In the genomic region with DNA sequence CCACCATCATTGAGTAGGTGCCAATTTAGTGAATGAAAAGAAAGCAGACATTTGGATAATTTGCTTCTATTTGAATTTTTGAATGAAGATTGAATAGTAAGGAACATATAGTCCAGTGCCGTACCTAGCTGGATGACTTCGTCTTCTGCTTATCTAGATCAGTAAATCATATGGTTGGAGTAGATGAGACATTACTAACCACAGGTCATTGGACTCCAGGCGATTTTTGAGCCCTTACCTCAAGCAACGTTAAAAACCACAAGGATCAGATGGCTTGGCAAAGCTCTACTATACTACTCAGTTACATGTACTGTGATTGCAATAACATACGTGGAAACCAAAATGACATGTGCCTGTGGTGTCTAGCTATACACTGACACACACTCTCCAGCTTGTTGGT, we compare ENCODE assay signal across 10 cellular contexts. TPM values are rescaled to one million over a fixed set of nuclear protein-coding genes. Genes with fewer than 3 reads are reported as not detected.
A peak's percentile ranks its signal among the peaks of the same experiment; 100 is the strongest.
DNase-seq lines count a peak whose midpoint lies in the region; ATAC-seq, FAIRE-seq and TF ChIP-seq lines count a peak whose summit lies in the region.
"Had no signal": no experiment of that assay in that cellular context is flagged by ENCODE, and none has a peak within 500 bp of the region (broad histone marks: within the 10 kb centered on the region; RNA-seq: fewer than 3 reads in every experiment).

No MANE protein-coding gene starts in this region.

- H3K36me3 ChIP-seq in BLaER1, result no peaks in the 10 kb centered on the region
- H3K36me3 ChIP-seq in stomach, result no peaks in the 10 kb centered on the region
- H3K36me3 ChIP-seq: esophagus squamous epithelium had no signal

- H3K27me3 ChIP-seq in BLaER1, result no peaks in the 10 kb centered on the region
- H3K27me3 ChIP-seq in stomach, result no peaks in the 10 kb centered on the region
- H3K27me3 ChIP-seq: esophagus squamous epithelium had no signal

- CTCF ChIA-PET in activated B cell treated with CpG ODN at 0.5 μM for 24 hours (lab: Charles Lee), result interaction anchor here (1.1 to 4.4 kb wide), 4 partner anchors 14 to 149 kb away, joined by 3 to 24 read pairs (median 12); a partner anchor contains a TSS

- H3K27ac Mint-ChIP-seq in activated B cell treated with CpG ODN at 0.5 μM for 24 hours (no peak overlapping the region), immature natural killer cell (peak overlapping the region in 4 of 6 donors; percentile 6 to 88 (median 47))

- H3K4me1 ChIP-seq in BLaER1 (peaks cover 36% of the 10 kb centered on the region), stomach (peaks cover 22 to 40% (median 29%) of the 10 kb centered on the region in 4 donors)

- TF ChIP-seq POLR2A in H54 (IDR thresholded peaks at IDR 0.05; ENCODE audit: low read depth, low read length) (no peak), stomach (IDR thresholded peaks at IDR 0.05) (no peak)

- intact Hi-C loops in activated B cell treated with CpG ODN at 0.5 μM for 24 hours (cut with micrococcal nuclease), result no loop called here
- intact Hi-C loops in stomach (cut with DNase I; ENCODE audit: low total_unique reads), result no loop called here

- H3K4me2 ChIP-seq in BLaER1, result peak overlapping the region; percentile 68

- DNase-seq in H54 (ENCODE audit: insufficient read length, low spot score) (no peak), activated B cell treated with CpG ODN at 0.5 μM for 24 hours (no peak), immature natural killer cell (no peak), stomach (no peak), NCI-H1105 treated with DMSO at 0.1 percent for 48 hours (lab: John Stamatoyannopoulos, UW) (no peak)
- DNase-seq in activated CD4-positive, CD25-positive, alpha-beta regulatory T cell treated with anti-CD3 and anti-CD28 coated beads, Interleukin-2, amount 50 U/mL, for 72 hours, result no peak
- DNase-seq: esophagus squamous epithelium had no signal

- H3K4me3 Mint-ChIP-seq in activated B cell treated with CpG ODN at 0.5 μM for 24 hours, result peak overlapping the region; percentile 99
- peak overlapping the region; percentile 15 to 96 (median 86) for H3K4me3 Mint-ChIP-seq in immature natural killer cell

- 73 to 85% (median 75%) methylated on average over 5 of the region's 5 CpGs for WGBS in stomach, 5 donors

- peaks cover 6% of the 10 kb centered on the region for H3K36me3 Mint-ChIP-seq in activated B cell treated with CpG ODN at 0.5 μM for 24 hours (ENCODE audit: low read depth)
- peaks cover 0 to 3% (median 0%) of the 10 kb centered on the region in 3 donors for H3K36me3 Mint-ChIP-seq in immature natural killer cell

- H4K20me1 ChIP-seq in BLaER1, result peaks cover 18% of the 10 kb centered on the region

- peak; percentile 88 for FAIRE-seq in H54 (lab: Jason Lieb, UNC)

- ATAC-seq in activated B cell treated with CpG ODN at 0.5 μM for 24 hours (ENCODE audit: low read depth), result no peak
- ATAC-seq in GM19455 (IDR thresholded peaks at IDR 0.05; ENCODE audit: unreplicated experiment), result no peak

- H3K27me3 Mint-ChIP-seq in activated B cell treated with CpG ODN at 0.5 μM for 24 hours, result peaks cover 3% of the 10 kb centered on the region
- peaks cover 3 to 10% (median 3%) of the 10 kb centered on the region in 3 donors for H3K27me3 Mint-ChIP-seq in immature natural killer cell (ENCODE audit: low read depth in 3 of 3)

- H3K4me1 Mint-ChIP-seq in activated B cell treated with CpG ODN at 0.5 μM for 24 hours (peaks cover 39% of the 10 kb centered on the region), immature natural killer cell (peaks cover 21 to 40% of the 10 kb centered on the region in 2 donors)

- no peak overlapping the region for H3K4me3 ChIP-seq in BLaER1
- H3K4me3 ChIP-seq in stomach, result peak overlapping the region in 1 of 4 donors; percentile 70

- POLR2A ChIA-PET in activated B cell treated with CpG ODN at 0.5 μM for 24 hours (lab: Charles Lee), result interaction anchor here (0.6 to 2.4 kb wide), 2 partner anchors 36 to 100 kb away, joined by 5 to 11 read pairs; a partner anchor contains a TSS

- no peak for TF ChIP-seq CTCF in activated B cell treated with CpG ODN at 0.5 μM for 24 hours (IDR thresholded peaks at IDR 0.05)
- TF ChIP-seq CTCF in stomach (IDR thresholded peaks at IDR 0.05), result no peak

- no peak overlapping the region for H3K9ac ChIP-seq in BLaER1

- H3K9me3 ChIP-seq in BLaER1 (no peaks in the 10 kb centered on the region), stomach (no peaks in the 10 kb centered on the region)
- H3K9me3 ChIP-seq: esophagus squamous epithelium had no signal

- H3K27ac ChIP-seq in BLaER1 (no peak overlapping the region), stomach (peak overlapping the region in 1 of 5 donors; percentile 97)

- H3K9me3 Mint-ChIP-seq in activated B cell treated with CpG ODN at 0.5 μM for 24 hours, result no peaks in the 10 kb centered on the region
- H3K9me3 Mint-ChIP-seq in immature natural killer cell, result no peaks in the 10 kb centered on the region

- TF ChIP-seq EP300 in stomach (IDR thresholded peaks at IDR 0.05), result no peak

RNA-seq across cellular contexts. Expression of a gene that starts 1.7 kb away (rescaled TPM):
- total RNA-seq in activated B cell treated with CpG ODN at 0.5 μM for 24 hours (18.9 and 22.2 TPM in 2 replicates), stomach (100 to 1,000 TPM in 1 of 5 donors, 10 to 100 TPM in 4; 14.8 to 194 (median 24.8) TPM)
- polyA plus RNA-seq in immature natural killer cell (10 to 100 TPM in 1 of 3 donors, 1 to 10 TPM in 1, not detected in 1; 3.1 to 10.8 TPM), stomach (10 to 100 TPM in 2 of 3 donors, 1 to 10 TPM in 1; 8.0 to 15.9 (median 14.4) TPM)

RNA-seq across cellular contexts. Expression of a gene that starts 18.9 kb away (rescaled TPM):
- total RNA-seq in activated B cell treated with CpG ODN at 0.5 μM for 24 hours (not detected in 2 replicates), stomach (10 to 100 TPM in 2 of 5 donors, 1 to 10 TPM in 2, not detected in 1; 3.1 to 54.7 (median 13.9) TPM)
- polyA plus RNA-seq in immature natural killer cell (not detected), stomach (1 to 10 TPM; 1.5 to 1.6 (median 1.5) TPM)

RNA-seq across cellular contexts. Expression of a gene that starts 28.6 kb away (rescaled TPM):
- total RNA-seq in activated B cell treated with CpG ODN at 0.5 μM for 24 hours (not detected in 2 replicates), stomach (not detected)
- polyA plus RNA-seq in immature natural killer cell (not detected), stomach (not detected)
- total RNA-seq: esophagus squamous epithelium, subcutaneous adipose tissue had no signal

RNA-seq across cellular contexts. Expression of a gene that starts 42.5 kb away (rescaled TPM):
- total RNA-seq in activated B cell treated with CpG ODN at 0.5 μM for 24 hours (2.0 and 3.1 TPM in 2 replicates), stomach (10 to 100 TPM in 2 of 5 donors, 1 to 10 TPM in 3; 1.4 to 54.2 (median 8.5) TPM)
- polyA plus RNA-seq in immature natural killer cell (1 to 10 TPM; 1.9 to 4.1 (median 2.6) TPM), stomach (10 to 100 TPM in 1 of 3 donors, 1 to 10 TPM in 2; 3.2 to 15.7 (median 8.9) TPM)
